1 cellular context compared by ENCODE assay signal in the genomic region with DNA sequence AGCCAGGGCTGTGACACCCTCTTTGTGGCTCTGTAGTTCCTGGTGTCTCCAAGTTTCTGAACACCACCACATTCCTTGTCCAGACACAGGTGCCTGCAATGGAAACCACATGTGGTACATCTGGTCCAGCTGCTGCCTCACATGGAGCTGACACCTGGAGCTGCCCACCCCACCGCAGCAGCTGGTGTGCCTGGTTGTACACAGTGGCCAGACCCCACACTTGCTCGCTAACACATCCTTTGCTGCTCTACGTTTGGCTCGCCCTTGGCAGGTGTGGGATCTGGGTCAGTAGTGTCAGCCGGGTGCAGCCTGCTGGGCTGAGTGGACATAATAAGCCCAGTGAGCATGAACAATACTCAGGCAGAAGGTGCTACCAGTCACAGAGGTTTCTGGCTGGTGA.
TF ChIP-seq lines count a peak whose summit lies in the region.

No MANE protein-coding gene starts in this region.

TF ChIP-seq in H1, 55 proteins besides CTCF, POLR2A, EP300 and RAD21 (continued from another document):
- TF ChIP-seq BACH1 (IDR thresholded peaks at IDR 0.05; ENCODE audit: low read length): no peak
